In genomic region chr2:182030875-182031274, GRCh38 we compare ENCODE assay signal across 1 cellular context. TPM values are rescaled to one million over a fixed set of nuclear protein-coding genes. Genes with fewer than 3 reads are reported as not detected.
"Had no signal": no experiment of that assay in that cellular context is flagged by ENCODE, and none has a peak within 500 bp of the region (broad histone marks: within the 10 kb centered on the region; RNA-seq: fewer than 3 reads in every experiment).

No MANE protein-coding gene starts in this region.

RNA-seq across cellular contexts. Expression of gene PPP1R1C, which starts 45.2 kb away (rescaled TPM):
- total RNA-seq: SJCRH30 had no signal
